Comparison of ENCODE assay signal across 18 cellular contexts in the genomic region with DNA sequence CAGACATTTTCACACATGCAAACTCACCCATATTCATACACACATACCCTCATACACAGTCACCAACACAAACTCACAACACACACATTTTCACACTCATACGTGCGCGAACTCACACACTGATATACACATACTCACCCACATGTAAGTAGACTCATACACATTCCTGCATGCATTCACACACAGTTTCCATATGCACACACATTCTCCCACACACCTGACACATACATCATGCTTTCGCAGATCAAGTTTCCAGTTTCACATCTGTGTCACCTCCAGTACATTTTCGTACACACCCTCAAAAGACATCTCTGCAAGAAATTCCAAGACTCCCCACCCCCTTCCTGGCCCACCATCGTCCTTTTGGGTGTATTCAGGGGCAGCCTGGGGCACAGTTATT. TPM values are rescaled to one million over a fixed set of nuclear protein-coding genes. Genes with fewer than 3 reads are reported as not detected.
"Had no signal": no experiment of that assay in that cellular context is flagged by ENCODE, and none has a peak within 500 bp of the region (broad histone marks: within the 10 kb centered on the region; RNA-seq: fewer than 3 reads in every experiment).

No MANE protein-coding gene starts in this region.

- H3K4me3 ChIP-seq: hepatocyte, left ventricle myocardium inferior, sigmoid colon, thyroid gland had no signal

- H3K36me3 Mint-ChIP-seq: activated naive CD8-positive, alpha-beta T cell treated with anti-CD3 and anti-CD28 coated beads, Interleukin-2, amount 10 ng/mL, durations not matched to agents 7 days and 5 days; naive thymus-derived CD4-positive, alpha-beta T cell; WTC11 had no signal

- H3K4me3 Mint-ChIP-seq: activated naive CD8-positive, alpha-beta T cell treated with anti-CD3 and anti-CD28 coated beads, Interleukin-2, amount 10 ng/mL, durations not matched to agents 7 days and 5 days; naive thymus-derived CD4-positive, alpha-beta T cell; T-helper 1 cell treated with Interleukin-12 subunit alpha and Interleukin-12 subunit beta and Interleukin-4 antibody, amounts not matched to agents 30 μg/mL and 1 μg/mL, for 36 hours; WTC11 had no signal

- ATAC-seq: naive thymus-derived CD4-positive, alpha-beta T cell; WTC11 had no signal

- H3K9me3 Mint-ChIP-seq: activated naive CD8-positive, alpha-beta T cell treated with anti-CD3 and anti-CD28 coated beads, Interleukin-2, amount 10 ng/mL, durations not matched to agents 7 days and 5 days; naive thymus-derived CD4-positive, alpha-beta T cell; T-helper 1 cell treated with Interleukin-12 subunit alpha and Interleukin-12 subunit beta and Interleukin-4 antibody, amounts not matched to agents 30 μg/mL and 1 μg/mL, for 36 hours; WTC11 had no signal

- FAIRE-seq: frontal cortex had no signal

- DNase-seq: activated CD4-positive, alpha-beta T cell treated with anti-CD3 and anti-CD28 coated beads, Interleukin-2, amount 50 U/mL, for 48 hours; activated naive CD8-positive, alpha-beta T cell treated with anti-CD3 and anti-CD28 coated beads, Interleukin-2, amount 10 ng/mL, durations not matched to agents 7 days and 5 days; amygdala; cerebellar nuclear complex; cortex of kidney; glutamatergic neuron; left ventricle myocardium inferior; naive thymus-derived CD4-positive, alpha-beta T cell; sigmoid colon; stimulated activated CD4-positive, alpha-beta T cell treated with anti-CD3 and anti-CD28 coated beads, Interleukin-2, amount 100 ng/mL, for 48 hours; stimulated activated naive CD4-positive, alpha-beta T cell treated with Interleukin-2 at 50 U/mL for 16 hours; substantia nigra; T1000; thyroid gland had no signal

- H3K36me3 ChIP-seq: left ventricle myocardium inferior, sigmoid colon, thyroid gland had no signal

- H3K27me3 ChIP-seq: hepatocyte, sigmoid colon, thyroid gland had no signal

- H3K4me1 Mint-ChIP-seq: activated naive CD8-positive, alpha-beta T cell treated with anti-CD3 and anti-CD28 coated beads, Interleukin-2, amount 10 ng/mL, durations not matched to agents 7 days and 5 days had no signal

- H3K27ac Mint-ChIP-seq: activated naive CD8-positive, alpha-beta T cell treated with anti-CD3 and anti-CD28 coated beads, Interleukin-2, amount 10 ng/mL, durations not matched to agents 7 days and 5 days; naive thymus-derived CD4-positive, alpha-beta T cell; T-helper 1 cell treated with Interleukin-12 subunit alpha and Interleukin-12 subunit beta and Interleukin-4 antibody, amounts not matched to agents 30 μg/mL and 1 μg/mL, for 36 hours; WTC11 had no signal

RNA-seq across cellular contexts. Expression of gene MMP2, which starts 35.6 kb away (rescaled TPM):
- polyA plus RNA-seq: naive thymus-derived CD4-positive, alpha-beta T cell had no signal
